In genomic region chr7:115676707-115677106, GRCh38 we compare ENCODE assay signal across 22 cellular contexts.
"Had no signal": no experiment of that assay in that cellular context is flagged by ENCODE, and none has a peak within 500 bp of the region (broad histone marks: within the 10 kb centered on the region; RNA-seq: fewer than 3 reads in every experiment).

No MANE protein-coding gene starts in this region.

- H3K4me3 ChIP-seq: esophagus squamous epithelium, heart right ventricle, lung, pancreas, psoas muscle, skin epidermis, vagina had no signal

- H3K36me3 ChIP-seq: esophagus squamous epithelium, heart right ventricle, neutrophil, pancreas, transverse colon, vagina had no signal

- H3K27ac Mint-ChIP-seq: activated CD4-positive, alpha-beta memory T cell treated with anti-CD3 and anti-CD28 coated beads, Interleukin-2, amount 10 ng/mL, durations not matched to agents 7 days and 5 days; activated CD4-positive, alpha-beta T cell treated with anti-CD3 and anti-CD28 coated beads, Interleukin-2, amount 10 ng/mL, durations not matched to agents 24 days and 14 days; activated naive CD4-positive, alpha-beta T cell treated with anti-CD3 and anti-CD28 coated beads, Interleukin-2, amount 10 ng/mL, durations not matched to agents 7 days and 5 days; endodermal cell; naive thymus-derived CD8-positive, alpha-beta T cell; stimulated activated memory B cell treated with anti-CD40 and anti-IgM and Interleukin-4, amounts not matched to agents 10 μg/mL and 1 μg/mL and 100 μg/mL, for 72 hours; T-helper 2 cell treated with Interferon-gamma antibody and Interleukin-4, amounts not matched to agents 5 μg/mL and 100 μg/mL, for 36 hours had no signal

- H3K4me3 Mint-ChIP-seq: activated CD4-positive, alpha-beta memory T cell treated with anti-CD3 and anti-CD28 coated beads, Interleukin-2, amount 10 ng/mL, durations not matched to agents 7 days and 5 days; activated CD4-positive, alpha-beta T cell treated with anti-CD3 and anti-CD28 coated beads, Interleukin-2, amount 10 ng/mL, durations not matched to agents 24 days and 14 days; activated naive CD4-positive, alpha-beta T cell treated with anti-CD3 and anti-CD28 coated beads, Interleukin-2, amount 10 ng/mL, durations not matched to agents 7 days and 5 days; endodermal cell; naive thymus-derived CD8-positive, alpha-beta T cell; stimulated activated memory B cell treated with anti-CD40 and anti-IgM and Interleukin-4, amounts not matched to agents 10 μg/mL and 1 μg/mL and 100 μg/mL, for 72 hours; T-helper 2 cell treated with Interferon-gamma antibody and Interleukin-4, amounts not matched to agents 5 μg/mL and 100 μg/mL, for 36 hours had no signal

- H3K9me3 Mint-ChIP-seq: activated CD4-positive, alpha-beta memory T cell treated with anti-CD3 and anti-CD28 coated beads, Interleukin-2, amount 10 ng/mL, durations not matched to agents 7 days and 5 days; activated CD4-positive, alpha-beta T cell treated with anti-CD3 and anti-CD28 coated beads, Interleukin-2, amount 10 ng/mL, durations not matched to agents 24 days and 14 days; activated naive CD4-positive, alpha-beta T cell treated with anti-CD3 and anti-CD28 coated beads, Interleukin-2, amount 10 ng/mL, durations not matched to agents 7 days and 5 days; endodermal cell; stimulated activated memory B cell treated with anti-CD40 and anti-IgM and Interleukin-4, amounts not matched to agents 10 μg/mL and 1 μg/mL and 100 μg/mL, for 72 hours; T-helper 2 cell treated with Interferon-gamma antibody and Interleukin-4, amounts not matched to agents 5 μg/mL and 100 μg/mL, for 36 hours had no signal

- H3K27me3 ChIP-seq: esophagus squamous epithelium, heart right ventricle, neutrophil, pancreas, transverse colon, vagina had no signal

- H3K27me3 Mint-ChIP-seq: activated CD4-positive, alpha-beta memory T cell treated with anti-CD3 and anti-CD28 coated beads, Interleukin-2, amount 10 ng/mL, durations not matched to agents 7 days and 5 days; activated CD4-positive, alpha-beta T cell treated with anti-CD3 and anti-CD28 coated beads, Interleukin-2, amount 10 ng/mL, durations not matched to agents 24 days and 14 days; activated naive CD4-positive, alpha-beta T cell treated with anti-CD3 and anti-CD28 coated beads, Interleukin-2, amount 10 ng/mL, durations not matched to agents 7 days and 5 days; naive thymus-derived CD8-positive, alpha-beta T cell; stimulated activated memory B cell treated with anti-CD40 and anti-IgM and Interleukin-4, amounts not matched to agents 10 μg/mL and 1 μg/mL and 100 μg/mL, for 72 hours had no signal

- H3K27ac ChIP-seq: esophagus squamous epithelium, heart right ventricle, neutrophil, psoas muscle, skin epidermis, vagina, VCaP had no signal

- H3K36me3 Mint-ChIP-seq: activated naive CD4-positive, alpha-beta T cell treated with anti-CD3 and anti-CD28 coated beads, Interleukin-2, amount 10 ng/mL, durations not matched to agents 7 days and 5 days; naive thymus-derived CD8-positive, alpha-beta T cell; stimulated activated memory B cell treated with anti-CD40 and anti-IgM and Interleukin-4, amounts not matched to agents 10 μg/mL and 1 μg/mL and 100 μg/mL, for 72 hours had no signal

- H3K9me3 ChIP-seq: esophagus squamous epithelium, heart right ventricle, neutrophil, pancreas, psoas muscle, transverse colon, vagina had no signal

- DNase-seq: activated CD4-positive, alpha-beta memory T cell treated with anti-CD3 and anti-CD28 coated beads, Interleukin-2, amount 10 ng/mL, durations not matched to agents 7 days and 5 days; activated CD4-positive, alpha-beta T cell treated with anti-CD3 and anti-CD28 coated beads, Interleukin-2, amount 10 ng/mL, durations not matched to agents 24 days and 14 days; activated effector memory CD4-positive, alpha-beta T cell treated with anti-CD3 and anti-CD28 coated beads, Interleukin-2, amount 50 U/mL, for 16 hours; activated naive CD4-positive, alpha-beta T cell treated with anti-CD3 and anti-CD28 coated beads, Interleukin-2, amount 10 ng/mL, durations not matched to agents 7 days and 5 days; cortex of kidney; endodermal cell; esophagus squamous epithelium; naive thymus-derived CD8-positive, alpha-beta T cell; pancreas; psoas muscle; stimulated activated CD4-positive, alpha-beta T cell treated with anti-CD3 and anti-CD28 coated beads, Interleukin-2, amount 100 ng/mL, for 24 hours had no signal

- H3K4me1 ChIP-seq: esophagus squamous epithelium, heart right ventricle, psoas muscle, vagina had no signal

- H3K4me1 Mint-ChIP-seq: activated CD4-positive, alpha-beta memory T cell treated with anti-CD3 and anti-CD28 coated beads, Interleukin-2, amount 10 ng/mL, durations not matched to agents 7 days and 5 days; activated CD4-positive, alpha-beta T cell treated with anti-CD3 and anti-CD28 coated beads, Interleukin-2, amount 10 ng/mL, durations not matched to agents 24 days and 14 days; activated naive CD4-positive, alpha-beta T cell treated with anti-CD3 and anti-CD28 coated beads, Interleukin-2, amount 10 ng/mL, durations not matched to agents 7 days and 5 days; naive thymus-derived CD8-positive, alpha-beta T cell; stimulated activated memory B cell treated with anti-CD40 and anti-IgM and Interleukin-4, amounts not matched to agents 10 μg/mL and 1 μg/mL and 100 μg/mL, for 72 hours had no signal

- ATAC-seq: activated CD4-positive, CD25-positive, alpha-beta regulatory T cell treated with anti-CD3 and anti-CD28 coated beads, Interleukin-2, amount 50 U/mL, for 24 hours; heart right ventricle; naive thymus-derived CD8-positive, alpha-beta T cell; pancreas; psoas muscle; stimulated activated memory B cell treated with anti-CD40 and anti-IgM and Interleukin-4, amounts not matched to agents 10 μg/mL and 1 μg/mL and 100 μg/mL, for 72 hours had no signal

- FAIRE-seq: keratinocyte had no signal
